In the genomic region with DNA sequence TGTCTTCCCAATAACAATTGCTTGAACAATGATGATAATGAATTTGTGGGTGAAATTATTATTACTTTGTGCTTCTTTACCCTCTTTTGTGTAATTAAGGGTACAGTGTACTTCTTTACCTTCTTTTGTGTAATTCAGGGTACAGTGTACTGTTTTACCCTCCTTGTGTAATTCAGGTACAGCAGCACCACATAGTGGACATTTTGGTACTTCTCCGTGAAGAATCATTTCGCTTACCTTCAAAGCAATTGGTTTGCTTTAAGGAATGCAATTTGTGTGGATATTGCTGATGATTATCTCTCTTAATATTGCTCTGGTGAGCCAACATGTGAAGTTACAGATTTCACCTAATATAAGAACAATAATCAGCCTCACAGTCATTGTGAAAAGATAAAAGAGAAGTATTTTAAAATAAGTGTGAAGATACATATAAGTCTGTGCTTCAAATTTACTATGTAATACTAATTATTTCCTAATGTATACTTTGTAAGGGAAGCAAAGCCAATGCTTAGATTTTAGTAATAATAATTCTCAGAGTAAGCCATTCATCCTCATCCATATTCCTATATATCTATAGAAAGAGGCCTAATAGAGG, we compare ENCODE assay signal across 1 cellular context.
TF ChIP-seq lines count a peak whose summit lies in the region.

No MANE protein-coding gene starts in this region.

TF ChIP-seq in GM23338, 12 proteins besides CTCF, POLR2A, EP300 and RAD21 (continued from another document):
- TF ChIP-seq, protein P1, sequence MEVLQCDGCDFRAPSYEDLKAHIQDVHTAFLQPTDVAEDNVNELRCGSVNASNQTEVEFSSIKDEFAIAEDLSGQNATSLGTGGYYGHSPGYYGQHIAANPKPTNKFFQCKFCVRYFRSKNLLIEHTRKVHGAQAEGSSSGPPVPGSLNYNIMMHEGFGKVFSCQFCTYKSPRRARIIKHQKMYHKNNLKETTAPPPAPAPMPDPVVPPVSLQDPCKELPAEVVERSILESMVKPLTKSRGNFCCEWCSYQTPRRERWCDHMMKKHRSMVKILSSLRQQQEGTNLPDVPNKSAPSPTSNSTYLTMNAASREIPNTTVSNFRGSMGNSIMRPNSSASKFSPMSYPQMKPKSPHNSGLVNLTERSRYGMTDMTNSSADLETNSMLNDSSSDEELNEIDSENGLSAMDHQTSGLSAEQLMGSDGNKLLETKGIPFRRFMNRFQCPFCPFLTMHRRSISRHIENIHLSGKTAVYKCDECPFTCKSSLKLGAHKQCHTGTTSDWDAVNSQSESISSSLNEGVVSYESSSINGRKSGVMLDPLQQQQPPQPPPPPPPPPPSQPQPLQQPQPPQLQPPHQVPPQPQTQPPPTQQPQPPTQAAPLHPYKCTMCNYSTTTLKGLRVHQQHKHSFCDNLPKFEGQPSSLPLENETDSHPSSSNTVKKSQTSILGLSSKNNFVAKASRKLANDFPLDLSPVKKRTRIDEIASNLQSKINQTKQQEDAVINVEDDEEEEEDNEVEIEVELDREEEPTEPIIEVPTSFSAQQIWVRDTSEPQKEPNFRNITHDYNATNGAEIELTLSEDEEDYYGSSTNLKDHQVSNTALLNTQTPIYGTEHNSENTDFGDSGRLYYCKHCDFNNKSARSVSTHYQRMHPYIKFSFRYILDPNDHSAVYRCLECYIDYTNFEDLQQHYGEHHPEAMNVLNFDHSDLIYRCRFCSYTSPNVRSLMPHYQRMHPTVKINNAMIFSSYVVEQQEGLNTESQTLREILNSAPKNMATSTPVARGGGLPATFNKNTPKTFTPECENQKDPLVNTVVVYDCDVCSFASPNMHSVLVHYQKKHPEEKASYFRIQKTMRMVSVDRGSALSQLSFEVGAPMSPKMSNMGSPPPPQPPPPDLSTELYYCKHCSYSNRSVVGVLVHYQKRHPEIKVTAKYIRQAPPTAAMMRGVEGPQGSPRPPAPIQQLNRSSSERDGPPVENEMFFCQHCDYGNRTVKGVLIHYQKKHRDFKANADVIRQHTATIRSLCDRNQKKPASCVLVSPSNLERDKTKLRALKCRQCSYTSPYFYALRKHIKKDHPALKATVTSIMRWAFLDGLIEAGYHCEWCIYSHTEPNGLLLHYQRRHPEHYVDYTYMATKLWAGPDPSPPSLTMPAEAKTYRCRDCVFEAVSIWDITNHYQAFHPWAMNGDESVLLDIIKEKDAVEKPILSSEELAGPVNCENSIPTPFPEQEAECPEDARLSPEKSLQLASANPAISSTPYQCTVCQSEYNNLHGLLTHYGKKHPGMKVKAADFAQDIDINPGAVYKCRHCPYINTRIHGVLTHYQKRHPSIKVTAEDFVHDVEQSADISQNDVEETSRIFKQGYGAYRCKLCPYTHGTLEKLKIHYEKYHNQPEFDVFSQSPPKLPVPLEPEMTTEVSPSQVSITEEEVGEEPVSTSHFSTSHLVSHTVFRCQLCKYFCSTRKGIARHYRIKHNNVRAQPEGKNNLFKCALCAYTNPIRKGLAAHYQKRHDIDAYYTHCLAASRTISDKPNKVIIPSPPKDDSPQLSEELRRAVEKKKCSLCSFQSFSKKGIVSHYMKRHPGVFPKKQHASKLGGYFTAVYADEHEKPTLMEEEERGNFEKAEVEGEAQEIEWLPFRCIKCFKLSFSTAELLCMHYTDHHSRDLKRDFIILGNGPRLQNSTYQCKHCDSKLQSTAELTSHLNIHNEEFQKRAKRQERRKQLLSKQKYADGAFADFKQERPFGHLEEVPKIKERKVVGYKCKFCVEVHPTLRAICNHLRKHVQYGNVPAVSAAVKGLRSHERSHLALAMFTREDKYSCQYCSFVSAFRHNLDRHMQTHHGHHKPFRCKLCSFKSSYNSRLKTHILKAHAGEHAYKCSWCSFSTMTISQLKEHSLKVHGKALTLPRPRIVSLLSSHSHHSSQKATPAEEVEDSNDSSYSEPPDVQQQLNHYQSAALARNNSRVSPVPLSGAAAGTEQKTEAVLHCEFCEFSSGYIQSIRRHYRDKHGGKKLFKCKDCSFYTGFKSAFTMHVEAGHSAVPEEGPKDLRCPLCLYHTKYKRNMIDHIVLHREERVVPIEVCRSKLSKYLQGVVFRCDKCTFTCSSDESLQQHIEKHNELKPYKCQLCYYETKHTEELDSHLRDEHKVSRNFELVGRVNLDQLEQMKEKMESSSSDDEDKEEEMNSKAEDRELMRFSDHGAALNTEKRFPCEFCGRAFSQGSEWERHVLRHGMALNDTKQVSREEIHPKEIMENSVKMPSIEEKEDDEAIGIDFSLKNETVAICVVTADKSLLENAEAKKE (CRISPR knock-in tag; IDR thresholded peaks at IDR 0.05): no peak
- TF ChIP-seq CREB1 (CRISPR knock-in tag; IDR thresholded peaks at IDR 0.05; ENCODE audit: low read depth): no peak
- no peak for TF ChIP-seq JUNB (IDR thresholded peaks at IDR 0.05; ENCODE audit: unreplicated experiment)
